20 cellular contexts compared by ENCODE assay signal in genomic region chr17:76966486-76967181, GRCh38.
"Had no signal": no experiment of that assay in that cellular context is flagged by ENCODE, and none has a peak within 500 bp of the region (broad histone marks: within the 10 kb centered on the region; RNA-seq: fewer than 3 reads in every experiment).

No MANE protein-coding gene starts in this region.

- H3K9me3 ChIP-seq: heart right ventricle, testis, vagina had no signal

- H3K36me3 ChIP-seq: heart right ventricle, neural progenitor cell, vagina, WERI-Rb-1 had no signal

- H3K4me3 ChIP-seq: heart right ventricle, lung, neural progenitor cell, testis, vagina had no signal

- H3K27me3 ChIP-seq: neural progenitor cell, testis had no signal

- H3K4me2 ChIP-seq: neural progenitor cell had no signal

- ATAC-seq: heart right ventricle; left lobe of liver; naive thymus-derived CD4-positive, alpha-beta T cell had no signal

- H3K9ac ChIP-seq: neural progenitor cell had no signal

- H2AFZ ChIP-seq: neural progenitor cell had no signal

- H3K27ac ChIP-seq: heart right ventricle, neural progenitor cell, testis, vagina, WERI-Rb-1 had no signal

- DNase-seq: activated CD4-positive, alpha-beta T cell treated with anti-CD3 and anti-CD28 coated beads for 1 hour; activated CD4-positive, alpha-beta T cell treated with anti-CD3 and anti-CD28 coated beads, Interleukin-2, amount 50 U/mL, for 1 hour; activated CD8-positive, alpha-beta memory T cell treated with anti-CD3 and anti-CD28 coated beads for 24 hours; activated CD8-positive, alpha-beta memory T cell treated with anti-CD3 and anti-CD28 coated beads, Interleukin-2, amount 50 U/mL, for 4 hours; activated naive CD4-positive, alpha-beta T cell treated with anti-CD3 and anti-CD28 coated beads for 36 hours; activated T-cell treated with anti-CD3 and anti-CD28 coated beads, Interleukin-2, amount 50 U/mL, for 24 hours; amygdala; cortex of kidney; heart right ventricle; naive thymus-derived CD4-positive, alpha-beta T cell; stimulated activated CD4-positive, alpha-beta T cell treated with anti-CD3 and anti-CD28 coated beads, Interleukin-2, amount 100 ng/mL, for 48 hours; stimulated activated CD8-positive, alpha-beta memory T cell treated with anti-CD3 and anti-CD28 coated beads, Interleukin-4, amount 100 ng/mL, for 48 hours; stimulated activated naive CD4-positive, alpha-beta T cell; testis; trophoblast cell; WERI-Rb-1 had no signal
